Comparison of ENCODE assay signal across 17 cellular contexts in the genomic region with DNA sequence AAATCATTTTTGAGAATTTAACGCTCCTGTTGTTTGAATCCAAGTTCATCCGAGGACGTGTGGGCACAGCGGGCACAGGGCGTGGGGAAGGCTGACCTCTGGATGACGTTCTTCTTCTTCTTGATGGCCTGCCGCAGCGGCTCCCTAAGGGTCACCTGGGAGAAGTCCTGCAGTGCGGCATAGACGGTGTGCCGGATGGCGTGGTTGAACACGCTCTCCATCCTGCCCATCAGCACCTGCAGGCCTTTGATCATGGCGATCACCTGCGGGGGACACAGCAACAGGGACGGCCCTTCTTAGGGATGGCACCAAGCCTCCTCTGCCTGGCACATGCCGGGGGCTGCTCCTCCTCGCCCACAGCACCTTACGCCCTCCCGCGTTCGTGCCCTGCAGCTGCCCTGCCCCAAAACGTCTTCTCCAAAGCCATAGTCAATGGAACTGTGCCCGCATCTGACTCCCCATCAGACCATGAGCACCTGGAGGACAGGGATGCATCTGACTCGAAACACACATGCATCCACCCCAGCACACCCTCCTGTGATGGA.
DNase-seq lines count a peak whose midpoint lies in the region; ATAC-seq and TF ChIP-seq lines count a peak whose summit lies in the region.
"Had no signal": no experiment of that assay in that cellular context is flagged by ENCODE, and none has a peak within 500 bp of the region (broad histone marks: within the 10 kb centered on the region; RNA-seq: fewer than 3 reads in every experiment).

No MANE protein-coding gene starts in this region.

- intact Hi-C loops in HCT116 (cut with micrococcal nuclease) (no loop called here), posterior vena cava (cut with DNase I) (loop anchor here in 1 of 2 donors (5.0 kb wide), 1 partner anchor 719 kb away; no protein-coding TSS in a partner anchor)

- peaks cover 10 to 34% of the 10 kb centered on the region in 2 experiments for H3K4me1 ChIP-seq in HCT116 (ENCODE audit: control insufficient read depth in 1 of 2, insufficient read depth in 2 of 2, low read length in 2 of 2)

- POLR2A ChIA-PET in HCT116 (lab: Charles Lee), result no interaction called here
- POLR2A ChIA-PET in WTC11 (lab: Charles Lee), result no interaction called here

- H3K36me3 Mint-ChIP-seq in WTC11 (peaks cover 35% of the 10 kb centered on the region), neural crest cell (ENCODE audit: low read depth) (peaks cover 5% of the 10 kb centered on the region)
- H3K36me3 Mint-ChIP-seq: CD8-positive, alpha-beta T cell had no signal

- H3K27me3 Mint-ChIP-seq in WTC11 (ENCODE audit: low read depth) (no peaks in the 10 kb centered on the region), neural crest cell (ENCODE audit: low read depth) (no peaks in the 10 kb centered on the region)
- H3K27me3 Mint-ChIP-seq: B cell had no signal

- H3K4me3 ChIP-seq in HCT116 (replicated peaks in 1 of 2; ENCODE audit: low read depth in 1 of 2, low read length in 2 of 2), result no peak overlapping the region
- H3K4me3 ChIP-seq: BLaER1 treated with 17β-estradiol and CSF1 and Interleukin-3, amounts not matched to agents 10 nM and 100 nM; GM12878; GM23248; HAP-1 had no signal

- no peak for TF ChIP-seq RAD21 in HCT116 (IDR thresholded peaks at IDR 0.05; ENCODE audit: low read depth)

- H3K79me2 ChIP-seq in HCT116 (ENCODE audit: insufficient read depth, low read length), result no peaks in the 10 kb centered on the region

- H3K27ac Mint-ChIP-seq in WTC11 (peak overlapping the region; percentile 77; the same call in 1 of the 2 replicates), neural crest cell (ENCODE audit: unreplicated experiment) (peak overlapping the region; percentile 58)
- H3K27ac Mint-ChIP-seq: B cell; CD8-positive, alpha-beta T cell had no signal

- TF ChIP-seq POLR2A in HCT116 (IDR thresholded peaks at IDR 0.05; ENCODE audit: borderline replicate concordance, extremely low read depth, insufficient read depth, insufficient read length), result no peak

- RAD21 ChIA-PET in HCT116 (lab: Charles Lee; ENCODE audit: low non-redundant PET in 1 of 2, low total read pairs in 2 of 2, uncharacterized antibody in 2 of 2, unreplicated experiment in 2 of 2), result no interaction called here

- H3K9ac ChIP-seq in HCT116 (ENCODE audit: low read length), result no peak overlapping the region
- H3K9ac ChIP-seq: GM23248 had no signal

- H3K9me3 Mint-ChIP-seq in WTC11, result no peaks in the 10 kb centered on the region
- no peaks in the 10 kb centered on the region for H3K9me3 Mint-ChIP-seq in neural crest cell
- H3K9me3 Mint-ChIP-seq: CD8-positive, alpha-beta T cell had no signal

- no peak overlapping the region for H2AFZ ChIP-seq in HCT116 (ENCODE audit: low read depth, low read length, poor library complexity, severe bottlenecking)
- H2AFZ ChIP-seq: GM23248 had no signal

- ATAC-seq in HCT116 (no peak), WTC11 (no peak), GM18870 (IDR thresholded peaks at IDR 0.05; ENCODE audit: unreplicated experiment) (no peak)
- ATAC-seq: CD8-positive, alpha-beta T cell; GM12878 had no signal

- H3K9me3 ChIP-seq in HCT116 (ENCODE audit: control insufficient read depth in 1 of 2, insufficient read depth in 1 of 2, low read depth in 1 of 2, low read length in 2 of 2), result no peaks in the 10 kb centered on the region
- H3K9me3 ChIP-seq: BLaER1 treated with 17β-estradiol and CSF1 and Interleukin-3, amounts not matched to agents 10 nM and 100 nM; HAP-1 had no signal

- CTCF ChIA-PET in HCT116 (lab: Charles Lee) (no interaction called here), WTC11 (lab: Charles Lee) (no interaction called here)

- H3K4me3 Mint-ChIP-seq in WTC11 (no peak overlapping the region), neural crest cell (no peak overlapping the region)
- H3K4me3 Mint-ChIP-seq: B cell; CD8-positive, alpha-beta T cell had no signal

- no peak for TF ChIP-seq CTCF in HCT116 (IDR thresholded peaks at IDR 0.05 in 2 of 3, conservative IDR thresholded peaks at IDR 0.05 in 1 of 3; ENCODE audit: borderline replicate concordance in 1 of 3, insufficient read depth in 1 of 3, low read depth in 2 of 3, low read length in 2 of 3)
- TF ChIP-seq CTCF in WTC11 (IDR thresholded peaks at IDR 0.05), result no peak
- TF ChIP-seq CTCF in neural crest cell (conservative IDR thresholded peaks at IDR 0.05), result no peak

- H3K4me2 ChIP-seq in HCT116 (ENCODE audit: low read length), result peak overlapping the region; percentile 62

- peaks cover 3 to 17% of the 10 kb centered on the region in 2 experiments; a peak in 3 of 4 replicates for H3K36me3 ChIP-seq in HCT116 (ENCODE audit: control insufficient read depth in 1 of 2, insufficient read depth in 2 of 2, low read length in 2 of 2)

- H4K20me1 ChIP-seq in HCT116 (ENCODE audit: insufficient read depth), result no peaks in the 10 kb centered on the region

- no peak for DNase-seq in HCT116 (ENCODE audit: low read depth, low spot score)
- DNase-seq in WTC11 (ENCODE audit: low spot score), result no peak
- DNase-seq in neural crest cell (ENCODE audit: low read depth, low spot score), result no peak
- DNase-seq in posterior vena cava (ENCODE audit: low spot score), result peak; percentile 67
- DNase-seq in kidney glomerular epithelial cell (lab: John Stamatoyannopoulos, UW), result no peak
- no peak for DNase-seq in UCSD-AML1 (lab: John Stamatoyannopoulos, UW; ENCODE audit: unreplicated experiment)
- DNase-seq: Calu3; CD8-positive, alpha-beta T cell; DMS 273 treated with DMSO at 0.1 percent for 48 hours; DMS53; DND-41 had no signal

- no peak overlapping the region for H3K27ac ChIP-seq in HCT116 (ENCODE audit: low read depth, low read length)
- H3K27ac ChIP-seq: GM23248 had no signal

- H3K4me1 Mint-ChIP-seq in WTC11 (peaks cover 3% of the 10 kb centered on the region; the same call in 1 of the 2 replicates), neural crest cell (peaks cover 5% of the 10 kb centered on the region)
- H3K4me1 Mint-ChIP-seq: B cell had no signal

- H3K27me3 ChIP-seq in HCT116 (ENCODE audit: insufficient read depth, low read length), result no peaks in the 10 kb centered on the region
- H3K27me3 ChIP-seq: BLaER1 treated with 17β-estradiol and CSF1 and Interleukin-3, amounts not matched to agents 10 nM and 100 nM had no signal

- H3K9me2 ChIP-seq in HCT116 (ENCODE audit: insufficient read depth), result no peaks in the 10 kb centered on the region

- BruUV-seq in HCT116 (replicated peaks; lab: Mats Ljungman, UMichigan), result no TSS peak

TF ChIP-seq in HCT116, 20 proteins besides CTCF, POLR2A, EP300 and RAD21 (continues in another document):
- TF ChIP-seq SRF (IDR thresholded peaks at IDR 0.05; ENCODE audit: low read depth), result no peak
- TF ChIP-seq, protein P1, sequence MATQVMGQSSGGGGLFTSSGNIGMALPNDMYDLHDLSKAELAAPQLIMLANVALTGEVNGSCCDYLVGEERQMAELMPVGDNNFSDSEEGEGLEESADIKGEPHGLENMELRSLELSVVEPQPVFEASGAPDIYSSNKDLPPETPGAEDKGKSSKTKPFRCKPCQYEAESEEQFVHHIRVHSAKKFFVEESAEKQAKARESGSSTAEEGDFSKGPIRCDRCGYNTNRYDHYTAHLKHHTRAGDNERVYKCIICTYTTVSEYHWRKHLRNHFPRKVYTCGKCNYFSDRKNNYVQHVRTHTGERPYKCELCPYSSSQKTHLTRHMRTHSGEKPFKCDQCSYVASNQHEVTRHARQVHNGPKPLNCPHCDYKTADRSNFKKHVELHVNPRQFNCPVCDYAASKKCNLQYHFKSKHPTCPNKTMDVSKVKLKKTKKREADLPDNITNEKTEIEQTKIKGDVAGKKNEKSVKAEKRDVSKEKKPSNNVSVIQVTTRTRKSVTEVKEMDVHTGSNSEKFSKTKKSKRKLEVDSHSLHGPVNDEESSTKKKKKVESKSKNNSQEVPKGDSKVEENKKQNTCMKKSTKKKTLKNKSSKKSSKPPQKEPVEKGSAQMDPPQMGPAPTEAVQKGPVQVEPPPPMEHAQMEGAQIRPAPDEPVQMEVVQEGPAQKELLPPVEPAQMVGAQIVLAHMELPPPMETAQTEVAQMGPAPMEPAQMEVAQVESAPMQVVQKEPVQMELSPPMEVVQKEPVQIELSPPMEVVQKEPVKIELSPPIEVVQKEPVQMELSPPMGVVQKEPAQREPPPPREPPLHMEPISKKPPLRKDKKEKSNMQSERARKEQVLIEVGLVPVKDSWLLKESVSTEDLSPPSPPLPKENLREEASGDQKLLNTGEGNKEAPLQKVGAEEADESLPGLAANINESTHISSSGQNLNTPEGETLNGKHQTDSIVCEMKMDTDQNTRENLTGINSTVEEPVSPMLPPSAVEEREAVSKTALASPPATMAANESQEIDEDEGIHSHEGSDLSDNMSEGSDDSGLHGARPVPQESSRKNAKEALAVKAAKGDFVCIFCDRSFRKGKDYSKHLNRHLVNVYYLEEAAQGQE (IDR thresholded peaks at IDR 0.05; ENCODE audit: low read depth), result no peak

TF ChIP-seq in WTC11, 78 proteins besides CTCF, POLR2A, EP300 and RAD21 (continues in another document):
- TF ChIP-seq FOXP1 (CRISPR knock-in tag; IDR thresholded peaks at IDR 0.05; ENCODE audit: borderline replicate concordance) (no peak), KAT7 (CRISPR knock-in tag; IDR thresholded peaks at IDR 0.05; ENCODE audit: borderline replicate concordance) (no peak), TCF7 (CRISPR knock-in tag; IDR thresholded peaks at IDR 0.05; ENCODE audit: low read depth) (no peak)
- TF ChIP-seq, protein P2, sequence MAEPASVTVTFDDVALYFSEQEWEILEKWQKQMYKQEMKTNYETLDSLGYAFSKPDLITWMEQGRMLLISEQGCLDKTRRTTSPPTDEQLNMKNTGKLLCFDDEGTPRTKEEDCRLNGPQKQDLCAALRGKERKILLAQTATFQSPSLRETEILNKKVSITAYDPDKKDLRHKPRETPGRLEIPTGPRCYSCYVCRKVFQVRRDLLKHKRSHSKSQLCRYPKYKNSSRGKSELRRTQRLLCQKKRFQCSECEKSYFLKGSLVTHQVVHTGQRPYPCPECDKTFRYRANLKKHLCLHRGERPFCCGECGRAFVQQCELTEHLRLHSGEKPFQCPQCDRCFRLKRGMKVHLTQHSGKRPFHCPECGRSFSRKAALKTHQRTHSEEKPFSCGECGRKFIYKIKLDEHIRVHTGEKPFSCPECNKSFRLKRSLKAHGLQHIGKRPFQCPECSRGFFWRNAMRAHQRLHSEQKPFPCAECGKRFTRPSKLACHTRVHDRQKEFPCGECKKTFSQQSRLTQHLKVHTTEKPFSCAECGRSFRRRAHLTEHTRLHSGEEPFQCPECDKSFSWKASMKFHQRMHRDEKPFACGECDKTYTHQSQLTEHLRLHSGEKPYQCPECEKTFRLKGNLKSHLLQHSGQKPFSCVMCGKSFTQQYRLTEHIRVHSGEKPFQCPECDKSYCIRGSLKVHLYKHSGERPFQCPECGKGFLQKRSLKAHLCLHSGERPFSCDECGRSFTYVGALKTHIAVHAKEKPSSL (CRISPR knock-in tag; conservative IDR thresholded peaks at IDR 0.05), result no peak
- TF ChIP-seq, protein P3, sequence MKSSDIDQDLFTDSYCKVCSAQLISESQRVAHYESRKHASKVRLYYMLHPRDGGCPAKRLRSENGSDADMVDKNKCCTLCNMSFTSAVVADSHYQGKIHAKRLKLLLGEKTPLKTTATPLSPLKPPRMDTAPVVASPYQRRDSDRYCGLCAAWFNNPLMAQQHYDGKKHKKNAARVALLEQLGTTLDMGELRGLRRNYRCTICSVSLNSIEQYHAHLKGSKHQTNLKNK (CRISPR knock-in tag; IDR thresholded peaks at IDR 0.05), result no peak
